9 cellular contexts compared by ENCODE assay signal in the genomic region with DNA sequence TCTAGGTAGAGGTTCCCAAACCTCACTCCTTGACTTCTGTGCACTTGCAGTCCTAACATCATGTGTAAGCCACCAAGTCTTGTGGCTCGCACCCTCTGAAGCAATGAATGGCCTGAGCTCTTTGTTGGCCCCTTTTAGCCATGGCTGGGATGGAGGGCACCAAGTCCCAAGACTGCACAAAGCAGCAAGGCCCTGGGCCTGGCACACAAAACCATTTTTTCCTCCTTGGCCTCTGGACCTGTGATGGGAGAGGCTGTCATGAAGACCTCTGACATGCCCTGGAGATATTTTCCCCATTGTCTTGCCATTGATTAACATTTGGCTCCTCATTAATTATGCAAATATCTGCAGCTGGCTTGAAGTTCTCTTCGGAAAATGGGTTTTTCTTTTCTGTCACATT.
"Had no signal": no experiment of that assay in that cellular context is flagged by ENCODE, and none has a peak within 500 bp of the region (broad histone marks: within the 10 kb centered on the region; RNA-seq: fewer than 3 reads in every experiment).

No MANE protein-coding gene starts in this region.

- H3K4me1 Mint-ChIP-seq: IgD-negative memory B cell had no signal

- H3K36me3 ChIP-seq: HAP-1 had no signal

- DNase-seq: GM23248, GOT3, H7, KG1 had no signal

- H3K9me3 ChIP-seq: HAP-1 had no signal

- H3K4me3 Mint-ChIP-seq: IgD-negative memory B cell had no signal

- FAIRE-seq: HepG2 had no signal

- H3K27ac Mint-ChIP-seq: IgD-negative memory B cell had no signal

- H3K27me3 Mint-ChIP-seq: IgD-negative memory B cell had no signal

- H3K9ac ChIP-seq: GM23248 had no signal

- H2AFZ ChIP-seq: GM23248 had no signal

- ATAC-seq: HCT116, HepG2 had no signal

- H3K27ac ChIP-seq: GM23248, HL-60 had no signal

- H3K4me3 ChIP-seq: GM23248, HAP-1 had no signal

- H3K4me1 ChIP-seq: HAP-1 had no signal
